Comparison of ENCODE assay signal across 17 cellular contexts in genomic region chr17:81538651-81539570, GRCh38. TPM values are rescaled to one million over a fixed set of nuclear protein-coding genes. Genes with fewer than 3 reads are reported as not detected.
DNase-seq lines count a peak whose midpoint lies in the region; ATAC-seq, FAIRE-seq and TF ChIP-seq lines count a peak whose summit lies in the region.
"Had no signal": no experiment of that assay in that cellular context is flagged by ENCODE, and none has a peak within 500 bp of the region (broad histone marks: within the 10 kb centered on the region; RNA-seq: fewer than 3 reads in every experiment).

No MANE protein-coding gene starts in this region.

- ATAC-seq in Right ventricle myocardium inferior = no peak
- ATAC-seq in pancreas = no peak
- no peak for ATAC-seq in GM21381 (IDR thresholded peaks at IDR 0.05; ENCODE audit: unreplicated experiment)
- ATAC-seq in GM18505 (IDR thresholded peaks at IDR 0.05; ENCODE audit: unreplicated experiment) = no peak

- peak; percentile 41 for DNase-seq in Right ventricle myocardium inferior (ENCODE audit: missing footprints)
- no peak for DNase-seq in right atrium auricular region (ENCODE audit: low spot score)
- DNase-seq in Calu3 = no peak
- no peak for DNase-seq in WERI-Rb-1
- peak in 4 of 6 donors; percentile 28 to 79 (median 44) for DNase-seq in pancreas
- no peak for DNase-seq in GDM1 (lab: John Stamatoyannopoulos, UW)
- DNase-seq: GF-D8; GOT3; NK-92 treated with Interleukin-12 subunit alpha and Interleukin-12 subunit beta, amount 100 ng/mL, for 24 hours; T-helper 1 cell had no signal

- H3K9me3 ChIP-seq in right atrium auricular region = no peaks in the 10 kb centered on the region
- H3K9me3 ChIP-seq in WERI-Rb-1 (ENCODE audit: severe bottlenecking) = peaks cover 2% of the 10 kb centered on the region
- no peaks in the 10 kb centered on the region for H3K9me3 ChIP-seq in pancreas

- intact Hi-C loops in Right ventricle myocardium inferior (cut with DNase I) (loop anchor here (5.0 kb wide), 1 partner anchor 287 kb away; no protein-coding TSS in a partner anchor), Calu3 (cut with micrococcal nuclease; ENCODE audit: unreplicated experiment) (no loop called here), pancreas (cut with DNase I) (loop anchor here in 1 of 3 donors (5.0 kb wide), 1 partner anchor 397 kb away; no protein-coding TSS in a partner anchor)

- WGBS in pancreas, 2 donors = 85 to 86% methylated on average over 24 to 26 of the region's 26 CpGs

- peaks cover 6 to 19% of the 10 kb centered on the region in 2 donors for H3K27me3 ChIP-seq in right atrium auricular region
- no peaks in the 10 kb centered on the region for H3K27me3 ChIP-seq in WERI-Rb-1 (ENCODE audit: insufficient read depth, low read depth, severe bottlenecking)
- H3K27me3 ChIP-seq in pancreas = no peaks in the 10 kb centered on the region

- BruUV-seq in Calu3 (replicated peaks; lab: Mats Ljungman, UMichigan) = no TSS peak

- CTCF ChIA-PET in Calu3 (lab: Charles Lee) = interaction anchor here (1.1 kb wide), 1 partner anchor 286 kb away, joined by 3 read pairs; no protein-coding TSS in a partner anchor

- H3K9me3 Mint-ChIP-seq in Calu3 (ENCODE audit: low read depth, unreplicated experiment) = no peaks in the 10 kb centered on the region

- FAIRE-seq in pancreas (lab: Jason Lieb, UNC) = no peak
- FAIRE-seq: A204.1, GM18507, RCC 7860 had no signal

- H3K4me1 ChIP-seq in right atrium auricular region (peaks cover 0 to 21% of the 10 kb centered on the region in 2 donors), pancreas (peaks cover 0 to 17% (median 0%) of the 10 kb centered on the region in 3 donors)

- no peak overlapping the region for H3K4me3 Mint-ChIP-seq in Calu3 (ENCODE audit: low read depth, unreplicated experiment)

- H3K4me3 ChIP-seq in right atrium auricular region (no peak overlapping the region), WERI-Rb-1 (ENCODE audit: low read depth, low read length) (no peak overlapping the region), pancreas (peak overlapping the region in 1 of 4 donors; percentile 58)

- TF ChIP-seq POLR2A in GM18505 (IDR thresholded peaks at IDR 0.05; ENCODE audit: borderline replicate concordance, extremely low read depth, insufficient read depth, insufficient read length) = no peak

- peaks cover 17% of the 10 kb centered on the region for H3K36me3 Mint-ChIP-seq in Calu3 (ENCODE audit: insufficient read depth, unreplicated experiment)

- peak overlapping the region; percentile 63 for H3K27ac Mint-ChIP-seq in Calu3 (ENCODE audit: unreplicated experiment)

- H3K36me3 ChIP-seq in right atrium auricular region = peaks cover 31% of the 10 kb centered on the region
- H3K36me3 ChIP-seq in WERI-Rb-1 = peaks cover 54% of the 10 kb centered on the region
- H3K36me3 ChIP-seq in pancreas = peaks cover 0 to 10% (median 0%) of the 10 kb centered on the region in 3 donors

- peaks cover 7% of the 10 kb centered on the region for H3K4me1 Mint-ChIP-seq in Calu3 (ENCODE audit: low read depth, unreplicated experiment)

- H3K27ac ChIP-seq in right atrium auricular region (no peak overlapping the region), WERI-Rb-1 (peak overlapping the region; percentile 77), pancreas (peak overlapping the region in 1 of 4 donors; percentile 58)
- H3K27ac ChIP-seq: C4-2B, KMS-11 had no signal

- peaks cover 13% of the 10 kb centered on the region for H3K27me3 Mint-ChIP-seq in Calu3 (ENCODE audit: unreplicated experiment)

- TF ChIP-seq CTCF in right atrium auricular region (IDR thresholded peaks at IDR 0.05) (no peak), Calu3 (IDR thresholded peaks at IDR 0.05; ENCODE audit: unreplicated experiment) (no peak), WERI-Rb-1 (IDR thresholded peaks at IDR 0.05; ENCODE audit: low read depth, low read length) (no peak), pancreas (IDR thresholded peaks at IDR 0.05) (no peak)

RNA-seq across cellular contexts. Expression of gene FSCN2, which starts 10.7 kb away (rescaled TPM):
- total RNA-seq in Right ventricle myocardium inferior = 0.19 TPM
- total RNA-seq in right atrium auricular region = under 1 TPM; 0.63 to 0.74 TPM
- total RNA-seq in Calu3 (2022) = 5.5 and 7.0 TPM in 2 replicates
- 10 to 100 TPM in 4 of 6 donors, 1 to 10 TPM in 2; 7.9 to 11.9 (median 10.7) TPM for total RNA-seq in pancreas
- 10 to 100 TPM in 1 of 2 donors, 1 to 10 TPM in 1; 2.5 to 15.3 TPM for polyA plus RNA-seq in pancreas

RNA-seq across cellular contexts. Expression of gene FAAP100, which starts 13.2 kb away (rescaled TPM):
- total RNA-seq in Right ventricle myocardium inferior = 14.8 TPM
- 10 to 100 TPM; 12.8 to 13.7 TPM for total RNA-seq in right atrium auricular region
- total RNA-seq in Calu3 (2022) = 39.4 and 39.7 TPM in 2 replicates
- 10 to 100 TPM in 5 of 6 donors, 1 to 10 TPM in 1; 9.4 to 17.5 (median 12.2) TPM for total RNA-seq in pancreas
- polyA plus RNA-seq in pancreas = 10 to 100 TPM; 40.0 to 66.0 TPM

RNA-seq across cellular contexts. Expression of gene ACTG1, which starts 26.3 kb away (rescaled TPM):
- total RNA-seq in Right ventricle myocardium inferior = 468 TPM
- 1,000 to 10,000 TPM; 1,076 to 1,610 TPM for total RNA-seq in right atrium auricular region
- 2,184 and 2,327 TPM in 2 replicates for total RNA-seq in Calu3 (2022)
- total RNA-seq in pancreas = 1,000 to 10,000 TPM; 1,458 to 2,872 (median 2,024) TPM
- polyA plus RNA-seq in pancreas = 1,000 to 10,000 TPM in 1 of 2 donors, 100 to 1,000 TPM in 1; 889 to 1,003 TPM

Comparison
In these comparisons a context has a peak if more than half of its experiments do, and no peak if none do; other contexts are left out.
1. DNase-seq: peak in Right ventricle myocardium inferior (single experiment) and pancreas (4 of 6); none in right atrium auricular region (single experiment), Calu3 (single experiment), WERI-Rb-1 (single experiment) and GDM1 (single experiment).